8 cellular contexts compared by ENCODE assay signal in genomic region chr11:31995525-31996123, GRCh38.
DNase-seq lines count a peak whose midpoint lies in the region; ATAC-seq and TF ChIP-seq lines count a peak whose summit lies in the region.

No MANE protein-coding gene starts in this region.

- no peak overlapping the region for H3K23ac ChIP-seq in H9 (ENCODE audit: insufficient read length, low read depth, low read length)

- no peak overlapping the region for H3K4ac ChIP-seq in H9 (ENCODE audit: low read depth, low read length)

- no peak overlapping the region for H4K5ac ChIP-seq in H9 (ENCODE audit: insufficient read length, low read depth, low read length)

- no peaks in the 10 kb centered on the region for H3K79me1 ChIP-seq in H9 (ENCODE audit: insufficient read depth, low read depth, low read length, poor library complexity, severe bottlenecking)

- H4K91ac ChIP-seq in H9 (ENCODE audit: insufficient read length, low read depth, low read length), result no peak overlapping the region

- H2BK12ac ChIP-seq in H9 (ENCODE audit: insufficient read length, low read depth, low read length), result no peak overlapping the region

- H2BK5ac ChIP-seq in H9 (ENCODE audit: insufficient read length, low read length), result no peak overlapping the region

- H2AFZ ChIP-seq in H9 (ENCODE audit: low read length), result no peak overlapping the region

- no peak overlapping the region for H4K8ac ChIP-seq in H9 (replicated peaks; ENCODE audit: insufficient read length, low read depth, low read length)

- no CpG with 5 or more reads among the region's 2 CpGs for WGBS in H9 (ENCODE audit: extremely low coverage, insufficient read length, low lambda C conversion rate)

- no peak overlapping the region for H3K27ac Mint-ChIP-seq in H9

- H3K9me3 Mint-ChIP-seq in H9, result no peaks in the 10 kb centered on the region

- no peak overlapping the region for H3K4me3 Mint-ChIP-seq in H9

- H3K4me1 ChIP-seq in H9 (ENCODE audit: insufficient read depth, low read length), result no peaks in the 10 kb centered on the region

- no peaks in the 10 kb centered on the region for H3K27me3 ChIP-seq in H9 (ENCODE audit: insufficient read depth, low read length)

- no peak overlapping the region for H3K9ac ChIP-seq in H9 (ENCODE audit: extremely low read depth, insufficient read length, low read length)

- H3K79me2 ChIP-seq in H9 (ENCODE audit: insufficient read depth, low read length), result no peaks in the 10 kb centered on the region

- no peak overlapping the region for H2AK5ac ChIP-seq in H9 (ENCODE audit: insufficient read length, low read length)

- H3K27me3 Mint-ChIP-seq in H9 (ENCODE audit: low read depth), result peaks cover 4% of the 10 kb centered on the region

- no peaks in the 10 kb centered on the region for H3K23me2 ChIP-seq in H9 (ENCODE audit: insufficient read length, low read depth, low read length, poor library complexity, severe bottlenecking)

- no peak overlapping the region for H2BK20ac ChIP-seq in H9 (ENCODE audit: low read depth, low read length, poor library complexity, severe bottlenecking)

- H3K36me3 Mint-ChIP-seq in H9 (ENCODE audit: insufficient read depth in 1 of 3, low read depth in 3 of 3), result no peaks in the 10 kb centered on the region

- no peak overlapping the region for H3K14ac ChIP-seq in H9 (ENCODE audit: insufficient read depth, low read length)

- no peak overlapping the region for H3K27ac ChIP-seq in H9 (ENCODE audit: insufficient read length, low read depth, low read length)

- no peak overlapping the region for H3T11ph ChIP-seq in H9 (ENCODE audit: low read length)

- H3K56ac ChIP-seq in H9 (ENCODE audit: insufficient read length, low read depth, low read length), result no peak overlapping the region

- no peaks in the 10 kb centered on the region for H3K9me3 ChIP-seq in H9 (ENCODE audit: control insufficient read depth, low read depth, low read length)

- TF ChIP-seq CTCF in H9 (conservative IDR thresholded peaks at IDR 0.05), result no peak

- no peak overlapping the region for H2BK15ac ChIP-seq in H9 (ENCODE audit: low read depth, low read length)

- no peak overlapping the region for H3K4me2 ChIP-seq in H9 (ENCODE audit: insufficient read depth, insufficient read length, low read length)

- ATAC-seq in GM21360 (IDR thresholded peaks at IDR 0.05; ENCODE audit: unreplicated experiment) (peak; percentile 85), HG03571 (IDR thresholded peaks at IDR 0.05; ENCODE audit: unreplicated experiment) (peak; percentile 67)

- peaks cover 0 to 2% of the 10 kb centered on the region in 2 experiments; a peak in 1 of 4 replicates for H3K4me1 Mint-ChIP-seq in H9

- peak; percentile 50 for DNase-seq in ELR (ENCODE audit: low read depth)
- peak; percentile 51 for DNase-seq in cerebellum (ENCODE audit: low spot score)
- no peak for DNase-seq in NCI-H510A treated with DMSO at 0.1 percent for 48 hours (lab: John Stamatoyannopoulos, UW)
- no peak for DNase-seq in NCI-H146 (lab: John Stamatoyannopoulos, UW)
- no peak for DNase-seq in H9
- no peak for DNase-seq in NCI-H2107 (lab: John Stamatoyannopoulos, UW)

- no peak overlapping the region for H3K18ac ChIP-seq in H9 (ENCODE audit: insufficient read length, low read depth, low read length)

- H4K20me1 ChIP-seq in H9 (ENCODE audit: control insufficient read depth, insufficient read depth, insufficient read length), result no peaks in the 10 kb centered on the region

- H2BK120ac ChIP-seq in H9 (ENCODE audit: low read depth, low read length, poor library complexity, severe bottlenecking), result no peak overlapping the region

Comparison
In these comparisons a context has a peak if more than half of its experiments do, and no peak if none do; other contexts are left out.
1. DNase-seq: peak in ELR (single experiment) and cerebellum (single experiment); none in NCI-H510A treated with DMSO at 0.1 percent for 48 hours (single experiment), NCI-H146 (single experiment), H9 (single experiment) and NCI-H2107 (single experiment).